Comparison of ENCODE assay signal across 9 cellular contexts in genomic region chr1:224623743-224624333, GRCh38. TPM values are rescaled to one million over a fixed set of nuclear protein-coding genes. Genes with fewer than 3 reads are reported as not detected.
A peak's percentile ranks its signal among the peaks of the same experiment; 100 is the strongest.
DNase-seq lines count a peak whose midpoint lies in the region; ATAC-seq, FAIRE-seq and TF ChIP-seq lines count a peak whose summit lies in the region.
"Had no signal": no experiment of that assay in that cellular context is flagged by ENCODE, and none has a peak within 500 bp of the region (broad histone marks: within the 10 kb centered on the region; RNA-seq: fewer than 3 reads in every experiment).

No MANE protein-coding gene starts in this region.

- H3K4me1 ChIP-seq in astrocyte (ENCODE audit: insufficient read depth, low read length) = peaks cover 42% of the 10 kb centered on the region

- H3K27ac ChIP-seq in astrocyte (ENCODE audit: low read depth, low read length) = peak overlapping the region; percentile 91
- H3K27ac ChIP-seq: neutrophil had no signal

- no peak overlapping the region for H2AFZ ChIP-seq in astrocyte (ENCODE audit: low read depth, low read length)

- FAIRE-seq in astrocyte (lab: Jason Lieb, UNC) = peak; percentile 99

- H3K9ac ChIP-seq in astrocyte (ENCODE audit: low read length) = peak overlapping the region; percentile 77

- peaks cover 12% of the 10 kb centered on the region for H3K9me3 Mint-ChIP-seq in T-helper 1 cell treated with Interleukin-12 subunit alpha and Interleukin-12 subunit beta and Interleukin-4 antibody, amounts not matched to agents 30 μg/mL and 1 μg/mL, for 36 hours
- no peaks in the 10 kb centered on the region for H3K9me3 Mint-ChIP-seq in astrocyte (ENCODE audit: unreplicated experiment)

- no peaks in the 10 kb centered on the region for H3K36me3 ChIP-seq in astrocyte (ENCODE audit: insufficient read depth, low read length)
- H3K36me3 ChIP-seq: neutrophil had no signal

- peaks cover 7% of the 10 kb centered on the region for H4K20me1 ChIP-seq in astrocyte (ENCODE audit: insufficient read depth, low read length)

- peaks cover 51% of the 10 kb centered on the region for H3K27me3 Mint-ChIP-seq in T-helper 1 cell treated with Interleukin-12 subunit alpha and Interleukin-12 subunit beta and Interleukin-4 antibody, amounts not matched to agents 30 μg/mL and 1 μg/mL, for 36 hours (ENCODE audit: low read depth)
- peaks cover 14% of the 10 kb centered on the region for H3K27me3 Mint-ChIP-seq in astrocyte (ENCODE audit: low read depth, unreplicated experiment)

- H3K27ac Mint-ChIP-seq in T-helper 1 cell treated with Interleukin-12 subunit alpha and Interleukin-12 subunit beta and Interleukin-4 antibody, amounts not matched to agents 30 μg/mL and 1 μg/mL, for 36 hours = peak overlapping the region; percentile 95
- H3K27ac Mint-ChIP-seq in astrocyte (ENCODE audit: unreplicated experiment) = peak overlapping the region; percentile 99

- H3K27me3 ChIP-seq in astrocyte (ENCODE audit: insufficient read depth, low read length) = no peaks in the 10 kb centered on the region

- ATAC-seq in GM19328 (IDR thresholded peaks at IDR 0.05; ENCODE audit: unreplicated experiment) (peak; percentile 63), HG03469 (IDR thresholded peaks at IDR 0.05; ENCODE audit: unreplicated experiment) (peak; percentile 93)

- no peaks in the 10 kb centered on the region for H3K9me3 ChIP-seq in astrocyte (ENCODE audit: insufficient read depth, low read depth, low read length)
- H3K9me3 ChIP-seq: neutrophil had no signal

- DNase-seq in AML-193 (lab: John Stamatoyannopoulos, UW) = peak; percentile 55 to 58
- DNase-seq in astrocyte (ENCODE audit: low read depth) = peak; percentile 99
- DNase-seq in pulmonary artery endothelial cell (ENCODE audit: low read depth, low spot score) = peak; percentile 50
- DNase-seq in globus pallidus (ENCODE audit: low spot score) = no peak
- DNase-seq in SK-N-DZ (ENCODE audit: low spot score) = no peak

- H3K79me2 ChIP-seq in astrocyte (ENCODE audit: insufficient read depth, low read length) = peaks cover 89% of the 10 kb centered on the region

- no peak for TF ChIP-seq CTCF in astrocyte (IDR thresholded peaks at IDR 0.05; ENCODE audit: insufficient read depth, low read depth, low read length)

- H3K36me3 Mint-ChIP-seq in T-helper 1 cell treated with Interleukin-12 subunit alpha and Interleukin-12 subunit beta and Interleukin-4 antibody, amounts not matched to agents 30 μg/mL and 1 μg/mL, for 36 hours (ENCODE audit: low read depth) = peaks cover 16% of the 10 kb centered on the region
- H3K36me3 Mint-ChIP-seq in astrocyte (ENCODE audit: low read depth, unreplicated experiment) = peaks cover 8% of the 10 kb centered on the region

- H3K4me3 Mint-ChIP-seq in T-helper 1 cell treated with Interleukin-12 subunit alpha and Interleukin-12 subunit beta and Interleukin-4 antibody, amounts not matched to agents 30 μg/mL and 1 μg/mL, for 36 hours = peak overlapping the region; percentile 85
- H3K4me3 Mint-ChIP-seq in astrocyte (ENCODE audit: unreplicated experiment) = peak overlapping the region; percentile 45

- H3K4me2 ChIP-seq in astrocyte (ENCODE audit: low read length) = peak overlapping the region; percentile 81

- peaks cover 33% of the 10 kb centered on the region for H3K4me1 Mint-ChIP-seq in T-helper 1 cell treated with Interleukin-12 subunit alpha and Interleukin-12 subunit beta and Interleukin-4 antibody, amounts not matched to agents 30 μg/mL and 1 μg/mL, for 36 hours (ENCODE audit: low read depth)
- peaks cover 46% of the 10 kb centered on the region for H3K4me1 Mint-ChIP-seq in astrocyte (ENCODE audit: low read depth, unreplicated experiment)

- H3K4me3 ChIP-seq in astrocyte (ENCODE audit: insufficient read depth, low read depth, low read length) = peak overlapping the region; percentile 12

RNA-seq across cellular contexts. Expression of gene CNIH3, which starts 7.7 kb away (rescaled TPM):
- 7.7 and 8.5 TPM in 2 replicates for total RNA-seq in astrocyte
- total RNA-seq in pulmonary artery endothelial cell = 1.3 and 2.0 TPM in 2 replicates
- polyA plus RNA-seq in SK-N-DZ (2014; cell fraction: cytosol; rRNA removed) = 0.75 and 2.8 TPM in 2 replicates
- polyA plus RNA-seq in SK-N-DZ (2014; cell fraction: nucleus; rRNA removed) = 1.5 and 2.1 TPM in 2 replicates

Comparison
In these comparisons a context has a peak if more than half of its experiments do, and no peak if none do; other contexts are left out.
1. DNase-seq: peak in AML-193 (2 of 2), astrocyte (single experiment) and pulmonary artery endothelial cell (single experiment); none in globus pallidus (single experiment) and SK-N-DZ (single experiment).